ENCODE assay signal across 9 cellular contexts in the genomic region with DNA sequence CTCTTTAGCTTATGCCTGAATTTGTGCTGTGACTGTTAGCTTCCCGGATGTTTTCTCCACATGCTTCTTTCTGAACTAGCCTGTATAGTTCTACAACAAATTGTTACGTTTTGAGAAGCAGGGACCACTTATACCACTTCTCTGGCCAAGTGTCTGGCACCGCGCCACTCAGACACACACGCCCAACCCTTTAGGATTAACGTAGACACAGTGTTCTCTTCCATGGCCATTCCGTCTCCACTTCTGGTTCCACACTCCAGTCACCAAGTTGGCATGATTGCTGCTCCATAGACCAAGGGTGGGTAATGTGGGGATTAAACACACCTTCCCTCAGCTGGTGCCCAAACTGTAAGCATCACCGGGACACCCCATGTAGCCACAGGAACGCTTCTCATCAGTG. TPM values are rescaled to one million over a fixed set of nuclear protein-coding genes. Genes with fewer than 3 reads are reported as not detected.
DNase-seq lines count a peak whose midpoint lies in the region; ATAC-seq, FAIRE-seq and TF ChIP-seq lines count a peak whose summit lies in the region.
"Had no signal": no experiment of that assay in that cellular context is flagged by ENCODE, and none has a peak within 500 bp of the region (broad histone marks: within the 10 kb centered on the region; RNA-seq: fewer than 3 reads in every experiment).

No MANE protein-coding gene starts in this region.

- no peak for TF ChIP-seq EP300 in esophagus muscularis mucosa (IDR thresholded peaks at IDR 0.05)

- H3K27ac ChIP-seq in esophagus muscularis mucosa (replicated peaks in 1 of 4) = no peak overlapping the region
- peak overlapping the region in 3 of 4 donors; percentile 71 to 81 (median 77) for H3K27ac ChIP-seq in gastrocnemius medialis
- H3K27ac ChIP-seq in small intestine (ENCODE audit: low read depth in 1 of 2, low read length in 1 of 2) = no peak overlapping the region

- TF ChIP-seq CTCF in esophagus muscularis mucosa (IDR thresholded peaks at IDR 0.05) = no peak
- TF ChIP-seq CTCF in gastrocnemius medialis (IDR thresholded peaks at IDR 0.05 in 4 of 5, conservative IDR thresholded peaks at IDR 0.05 in 1 of 5) = no peak

- in situ Hi-C loops in gastrocnemius medialis (cut with MboI; ENCODE audit: low sequenced_read_pairs in 4 of 4) = loop anchor here in 3 of 4 donors (25.0 kb wide), 2 partner anchors 300 to 350 kb away; no protein-coding TSS in a partner anchor

- H3K4me3 ChIP-seq in H7 (ENCODE audit: insufficient read depth, low read depth, low read length) (peak overlapping the region; percentile 36), esophagus muscularis mucosa (peak overlapping the region; percentile 67 to 82 (median 70)), gastrocnemius medialis (peak overlapping the region; percentile 81 to 91 (median 88)), small intestine (ENCODE audit: low read depth in 1 of 2, low read length in 2 of 2) (no peak overlapping the region)
- H3K4me3 ChIP-seq: GM12878 had no signal

- ATAC-seq in gastrocnemius medialis = no peak
- ATAC-seq: GM12878 had no signal

- H3K4me1 ChIP-seq in esophagus muscularis mucosa = peaks cover 13 to 50% (median 49%) of the 10 kb centered on the region in 4 donors
- H3K4me1 ChIP-seq in gastrocnemius medialis = peaks cover 10 to 27% of the 10 kb centered on the region in 2 donors
- H3K4me1 ChIP-seq in small intestine (ENCODE audit: control insufficient read depth in 2 of 2, insufficient read depth in 1 of 2, low read depth in 1 of 2, low read length in 1 of 2) = no peaks in the 10 kb centered on the region

- 75% methylated on average over 9 of the region's 9 CpGs for WGBS in esophagus muscularis mucosa
- 77 to 80% (median 80%) methylated on average over 9 of the region's 9 CpGs for WGBS in small intestine, 3 donors

- intact Hi-C loops in esophagus muscularis mucosa (cut with DNase I) (no loop called here), gastrocnemius medialis (cut with DNase I; ENCODE audit: low total_unique reads) (no loop called here)

- no peak for FAIRE-seq in small intestine (lab: Jason Lieb, UNC)
- FAIRE-seq: GM12878 had no signal

- no peak for DNase-seq in H7
- peak; percentile 8 for DNase-seq in NCI-H345 treated with DMSO at 0.1 percent for 48 hours (lab: John Stamatoyannopoulos, UW; ENCODE audit: unreplicated experiment)
- DNase-seq in esophagus muscularis mucosa (ENCODE audit: extremely low spot score) = no peak
- no peak for DNase-seq in gastrocnemius medialis
- no peak for DNase-seq in small intestine
- DNase-seq in globus pallidus (ENCODE audit: low spot score) = no peak
- DNase-seq in mucosa of gallbladder (ENCODE audit: low spot score) = no peak

- H3K9me3 ChIP-seq in esophagus muscularis mucosa = no peaks in the 10 kb centered on the region
- no peaks in the 10 kb centered on the region for H3K9me3 ChIP-seq in gastrocnemius medialis
- no peaks in the 10 kb centered on the region for H3K9me3 ChIP-seq in small intestine (ENCODE audit: control insufficient read depth, low read depth)

- H3K27me3 ChIP-seq in H7 (ENCODE audit: control insufficient read depth, insufficient read depth, low read length) (peaks cover 28% of the 10 kb centered on the region), esophagus muscularis mucosa (peaks cover 0 to 16% (median 2%) of the 10 kb centered on the region in 4 donors), gastrocnemius medialis (no peaks in the 10 kb centered on the region), small intestine (ENCODE audit: control insufficient read depth in 2 of 2, insufficient read depth in 2 of 2, low read length in 2 of 2) (peaks cover 0 to 8% of the 10 kb centered on the region in 2 donors)

- H3K36me3 ChIP-seq in H7 (replicated peaks; ENCODE audit: control insufficient read depth, insufficient read depth, low read length) (no peaks in the 10 kb centered on the region), esophagus muscularis mucosa (no peaks in the 10 kb centered on the region), gastrocnemius medialis (no peaks in the 10 kb centered on the region), small intestine (ENCODE audit: control insufficient read depth in 2 of 2, insufficient read depth in 2 of 2, low read length in 2 of 2) (no peaks in the 10 kb centered on the region)

- TF ChIP-seq POLR2A in esophagus muscularis mucosa (IDR thresholded peaks at IDR 0.05; ENCODE audit: low read depth) (no peak), gastrocnemius medialis (IDR thresholded peaks at IDR 0.05) (no peak)

RNA-seq across cellular contexts. Expression of a gene that starts 0.8 kb away (rescaled TPM):
- 2.1 and 3.5 TPM in 2 replicates for total RNA-seq in H7 (2014; rRNA removed; shearing (Covaris generic))
- 10 to 100 TPM in 3 of 4 donors, 1 to 10 TPM in 1; 8.6 to 12.1 (median 11.2) TPM for total RNA-seq in esophagus muscularis mucosa
- total RNA-seq in gastrocnemius medialis = 1 to 10 TPM; 1.1 to 3.7 (median 2.4) TPM
- under 1 TPM in 1 of 3 donors, not detected in 2; 0.94 TPM for polyA plus RNA-seq in small intestine
- 0.95 TPM for total RNA-seq in mucosa of gallbladder
- total RNA-seq: NCI-H460 had no signal

Comparison
In these comparisons a context has a peak if more than half of its experiments do, and no peak if none do; other contexts are left out.
1. H3K4me3 ChIP-seq: peak in H7 (single experiment), esophagus muscularis mucosa (4 of 4) and gastrocnemius medialis (4 of 4); none in small intestine (0 of 2).
2. H3K27ac ChIP-seq: peak in gastrocnemius medialis (3 of 4); none in esophagus muscularis mucosa (0 of 4) and small intestine (0 of 2).